20 cellular contexts compared by ENCODE assay signal in the genomic region with DNA sequence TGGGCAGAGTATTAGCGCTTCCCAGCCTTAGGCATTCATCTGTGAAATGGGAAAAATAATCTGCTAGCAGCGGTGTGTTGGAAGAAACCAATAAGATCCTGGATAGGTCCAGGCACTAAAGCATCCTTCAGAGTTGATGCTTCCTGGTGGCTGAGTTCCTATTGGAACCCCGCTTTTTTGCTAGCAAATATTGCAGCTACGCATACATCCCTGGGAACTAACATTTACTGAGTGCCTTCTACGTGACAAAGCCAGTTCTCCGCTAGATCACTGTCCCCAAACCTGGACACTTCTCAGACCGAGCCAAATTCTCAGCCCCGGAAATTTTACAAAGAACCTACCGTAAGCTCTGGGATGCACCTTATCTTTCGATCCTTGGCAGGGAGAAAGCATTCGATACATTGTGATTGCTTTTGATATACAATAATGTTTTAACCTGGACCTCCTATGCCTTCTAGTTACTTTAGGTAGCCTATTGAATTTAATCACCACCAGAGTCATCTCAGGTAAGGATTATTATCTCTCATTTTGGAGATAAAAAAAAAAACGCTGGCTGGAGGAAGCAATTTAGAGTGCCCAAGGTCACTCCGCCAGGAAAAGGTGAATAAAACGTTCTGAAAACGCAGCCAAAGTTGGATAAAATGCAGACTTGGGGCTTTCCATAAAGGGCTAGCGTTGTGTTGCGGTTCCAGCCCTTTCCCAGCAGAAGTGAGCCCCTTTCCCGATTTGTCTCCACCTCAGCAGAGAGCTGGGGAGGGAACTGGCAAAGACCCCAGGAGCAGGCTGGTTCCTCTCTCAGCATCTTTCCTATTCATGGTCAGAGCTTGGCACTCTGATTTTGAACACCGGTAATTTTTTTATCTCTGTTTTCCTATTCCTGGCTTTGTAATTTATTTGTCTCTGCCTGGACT. TPM values are rescaled to one million over a fixed set of nuclear protein-coding genes. Genes with fewer than 3 reads are reported as not detected.
DNase-seq lines count a peak whose midpoint lies in the region; ATAC-seq, FAIRE-seq and TF ChIP-seq lines count a peak whose summit lies in the region.
"Had no signal": no experiment of that assay in that cellular context is flagged by ENCODE, and none has a peak within 500 bp of the region (broad histone marks: within the 10 kb centered on the region; RNA-seq: fewer than 3 reads in every experiment).

No MANE protein-coding gene starts in this region.

- no peak for FAIRE-seq in H54 (lab: Jason Lieb, UNC)
- FAIRE-seq: endometrium had no signal

- peaks cover 28% of the 10 kb centered on the region for H3K27me3 Mint-ChIP-seq in glutamatergic neuron (ENCODE audit: unreplicated experiment)

- peak overlapping the region; percentile 42; the same call in 1 of the 2 replicates for H3K4me2 ChIP-seq in PC-3 (ENCODE audit: low read length)
- peak overlapping the region; percentile 76 for H3K4me2 ChIP-seq in parathyroid adenoma (ENCODE audit: low read length)
- H3K4me2 ChIP-seq: KMS-11 had no signal

- 0 out of 2 replicates have a peak overlapping the region, but pooled peaks have one; percentile 12 for H3K4me3 ChIP-seq in PC-3 (ENCODE audit: low read length)
- peak overlapping the region; percentile 20 for H3K4me3 ChIP-seq in parathyroid adenoma (ENCODE audit: low read depth, low read length)

- no peaks in the 10 kb centered on the region for H3K36me3 ChIP-seq in ES-I3 (ENCODE audit: insufficient read depth, low read length)
- no peaks in the 10 kb centered on the region for H3K36me3 ChIP-seq in PC-3 (ENCODE audit: low read depth, low read length)
- no peaks in the 10 kb centered on the region for H3K36me3 ChIP-seq in parathyroid adenoma (ENCODE audit: control insufficient read depth, insufficient read depth, low read length)
- H3K36me3 ChIP-seq: spleen had no signal

- DNase-seq in PC-3 (no peak), glutamatergic neuron (no peak), H54 (ENCODE audit: insufficient read length, low spot score) (no peak), middle frontal gyrus (ENCODE audit: extremely low spot score, low spot score) (no peak)
- DNase-seq in stimulated activated naive CD4-positive, alpha-beta T cell (lab: John Stamatoyannopoulos, UW) = no peak
- DNase-seq: activated CD4-positive, CD25-positive, alpha-beta regulatory T cell; activated naive CD4-positive, alpha-beta T cell; AML-193; central memory CD4-positive, alpha-beta T cell; left colon; NCI-H1436; NCI-H446; spleen; substantia nigra; SW 1271 had no signal

- H3K27ac Mint-ChIP-seq in glutamatergic neuron (ENCODE audit: unreplicated experiment) = no peak overlapping the region

- no peak for TF ChIP-seq CTCF in PC-3 (conservative IDR thresholded peaks at IDR 0.05; ENCODE audit: low read depth, low read length)
- no peak for TF ChIP-seq CTCF in glutamatergic neuron (IDR thresholded peaks at IDR 0.05; ENCODE audit: partially characterized antibody, unreplicated experiment)
- no peak for TF ChIP-seq CTCF in parathyroid adenoma (IDR thresholded peaks at IDR 0.05)

- H3K9me3 ChIP-seq in ES-I3 (ENCODE audit: control insufficient read depth, insufficient read depth, low read length) (no peaks in the 10 kb centered on the region), PC-3 (ENCODE audit: low read length) (no peaks in the 10 kb centered on the region), parathyroid adenoma (ENCODE audit: control insufficient read depth, low read length) (no peaks in the 10 kb centered on the region)
- H3K9me3 ChIP-seq: spleen had no signal

- H3K9ac ChIP-seq in ES-I3 (ENCODE audit: low read depth, low read length) (peak overlapping the region; percentile 34; the same call in 1 of the 2 replicates), PC-3 (ENCODE audit: low read length) (no peak overlapping the region), parathyroid adenoma (no peak overlapping the region)
- H3K9ac ChIP-seq: KMS-11 had no signal

- no peaks in the 10 kb centered on the region for H3F3A ChIP-seq in PC-3 (ENCODE audit: low read length, unreplicated experiment)

- H3K27me3 ChIP-seq in PC-3 (ENCODE audit: low read length) = peaks cover 29% of the 10 kb centered on the region
- H3K27me3 ChIP-seq in parathyroid adenoma (ENCODE audit: control insufficient read depth, insufficient read depth, low read length) = no peaks in the 10 kb centered on the region

- TF ChIP-seq POLR2A in H54 (IDR thresholded peaks at IDR 0.05; ENCODE audit: low read depth, low read length) = no peak

- H3K79me2 ChIP-seq in PC-3 (ENCODE audit: low read length) = 0 out of 2 replicates have a peak, but pooled peaks cover 11% of the 10 kb centered on the region
- H3K79me2 ChIP-seq in parathyroid adenoma = peaks cover 22% of the 10 kb centered on the region

- H2AFZ ChIP-seq in PC-3 (ENCODE audit: low read length) = no peak overlapping the region
- peak overlapping the region; percentile 69 for H2AFZ ChIP-seq in parathyroid adenoma

- intact Hi-C loops in PC-3 (cut with micrococcal nuclease) = no loop called here

- H3K4me1 ChIP-seq in ES-I3 (ENCODE audit: insufficient read depth, low read length) (peaks cover 9% of the 10 kb centered on the region), PC-3 (ENCODE audit: insufficient read depth, low read length) (peaks cover 13% of the 10 kb centered on the region), parathyroid adenoma (peaks cover 20% of the 10 kb centered on the region)

- H3K9me3 Mint-ChIP-seq in glutamatergic neuron (ENCODE audit: unreplicated experiment) = peaks cover 4% of the 10 kb centered on the region

- no peaks in the 10 kb centered on the region for H3K9me2 ChIP-seq in PC-3 (replicated peaks; ENCODE audit: low read length)

- H3K4me3 Mint-ChIP-seq in glutamatergic neuron (ENCODE audit: unreplicated experiment) = peak overlapping the region; percentile 81

- no TSS peak for BruUV-seq in PC-3 (replicated peaks; lab: Mats Ljungman, UMichigan)

- no peaks in the 10 kb centered on the region for H3K36me3 Mint-ChIP-seq in glutamatergic neuron (ENCODE audit: unreplicated experiment)

- H3K27ac ChIP-seq in PC-3 (ENCODE audit: low read length) (no peak overlapping the region), parathyroid adenoma (peak overlapping the region; percentile 91)
- H3K27ac ChIP-seq: KMS-11, spleen had no signal

- peaks cover 21% of the 10 kb centered on the region for H3K4me1 Mint-ChIP-seq in glutamatergic neuron (ENCODE audit: low read depth, unreplicated experiment)

- CTCF ChIA-PET in PC-3 (lab: Charles Lee) = no interaction called here

- H4K20me1 ChIP-seq in PC-3 (ENCODE audit: low read length) = no peaks in the 10 kb centered on the region

- POLR2A ChIA-PET in PC-3 (lab: Charles Lee; ENCODE audit: unreplicated experiment) = no interaction called here

- no peak for ATAC-seq in PC-3
- no peak for ATAC-seq in HG03571 (IDR thresholded peaks at IDR 0.05; ENCODE audit: unreplicated experiment)

RNA-seq across cellular contexts. Expression of a gene that starts 2.6 kb away (rescaled TPM):
- total RNA-seq in PC-3 (2014; rRNA removed) = 4.1 and 4.9 TPM in 2 replicates
- not detected for total RNA-seq in glutamatergic neuron (ENCODE audit: unreplicated experiment)
